In the genomic region with DNA sequence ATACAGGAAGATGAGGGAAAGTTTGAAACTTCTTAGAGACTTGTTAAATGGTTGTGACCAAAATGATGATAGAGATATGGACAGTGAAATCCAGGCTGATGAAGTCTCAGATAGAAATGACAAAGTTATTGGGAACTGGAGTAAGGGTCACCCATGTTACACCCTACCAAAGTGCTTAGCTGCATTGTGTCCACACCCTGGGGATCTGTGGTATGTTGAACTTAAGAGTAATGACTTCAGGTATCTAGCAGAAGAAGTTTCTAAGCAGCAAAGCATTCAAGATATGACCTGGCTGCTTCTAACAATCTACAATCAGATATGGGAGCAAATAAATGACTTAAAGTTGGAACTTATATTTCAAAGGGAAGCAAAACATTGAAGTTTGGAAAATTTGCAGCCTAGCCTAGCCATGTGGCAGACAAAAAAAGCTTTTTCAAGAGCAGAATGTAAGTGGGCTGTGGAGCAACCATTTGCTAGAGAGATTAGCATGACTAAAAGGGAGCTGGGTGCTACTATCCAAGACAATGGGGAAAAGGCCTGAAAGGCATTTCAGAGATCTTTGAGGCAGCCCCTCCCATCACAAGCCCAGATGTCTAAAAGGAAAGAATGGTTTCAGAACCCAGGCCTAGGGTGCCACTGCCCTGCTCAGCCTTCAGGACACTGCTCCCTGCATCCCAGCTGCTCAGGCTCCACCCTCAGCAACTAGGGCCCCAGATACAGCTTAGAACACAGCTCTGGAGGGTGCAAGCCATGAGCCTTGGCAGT, we compare ENCODE assay signal across 1 cellular context.
TF ChIP-seq lines count a peak whose summit lies in the region.

No MANE protein-coding gene starts in this region.

TF ChIP-seq in H1, 55 proteins besides CTCF, POLR2A, EP300 and RAD21:
- TF ChIP-seq SUZ12 (IDR thresholded peaks at IDR 0.05; ENCODE audit: low read length) (no peak), TEAD4 (IDR thresholded peaks at IDR 0.05; ENCODE audit: low read depth, low read length) (no peak), BCL11A (IDR thresholded peaks at IDR 0.05; ENCODE audit: low read depth in 2 of 2, low read length in 2 of 2) (no peak), GABPA (IDR thresholded peaks at IDR 0.05; ENCODE audit: borderline replicate concordance, insufficient read depth, low read length) (no peak), RXRA (IDR thresholded peaks at IDR 0.05; ENCODE audit: insufficient read depth, low read depth, low read length) (no peak), TBP (IDR thresholded peaks at IDR 0.05; ENCODE audit: low read depth, low read length) (no peak), PHF8 (conservative IDR thresholded peaks at IDR 0.05; ENCODE audit: low read depth, low read length) (no peak), NANOG (IDR thresholded peaks at IDR 0.05; ENCODE audit: insufficient read depth, low read depth, low read length, poor library complexity, severe bottlenecking) (peak; percentile 67), MAFK (IDR thresholded peaks at IDR 0.05; ENCODE audit: low read depth, low read length) (no peak), JUN (IDR thresholded peaks at IDR 0.05; ENCODE audit: low read depth, low read length) (no peak), HDAC6 (IDR thresholded peaks at IDR 0.05; ENCODE audit: low read depth, low read length) (no peak), KDM5A (IDR thresholded peaks at IDR 0.05; ENCODE audit: low read length) (no peak), SAP30 (IDR thresholded peaks at IDR 0.05; ENCODE audit: insufficient read depth, insufficient replicate concordance, low read length) (no peak), SIN3A (conservative IDR thresholded peaks at IDR 0.05 in 1 of 2, IDR thresholded peaks at IDR 0.05 in 1 of 2; ENCODE audit: low read depth in 1 of 2, low read length in 2 of 2) (no peak), KDM4A (IDR thresholded peaks at IDR 0.05; ENCODE audit: low read depth, low read length, severe bottlenecking) (no peak), SP1 (IDR thresholded peaks at IDR 0.05; ENCODE audit: low read depth, low read length) (peak; percentile 71; the same call in 1 of the 2 replicates), CTBP2 (IDR thresholded peaks at IDR 0.05; ENCODE audit: borderline replicate concordance, insufficient read depth, insufficient read length, low read length) (no peak), TAF1 (IDR thresholded peaks at IDR 0.05; ENCODE audit: low read depth, low read length) (no peak), RFX5 (IDR thresholded peaks at IDR 0.05; ENCODE audit: borderline replicate concordance, low read depth, low read length) (no peak), SIX5 (IDR thresholded peaks at IDR 0.05; ENCODE audit: low read depth, low read length) (no peak), SP2 (IDR thresholded peaks at IDR 0.05; ENCODE audit: low read length) (no peak), GTF2F1 (IDR thresholded peaks at IDR 0.05; ENCODE audit: borderline replicate concordance, low read depth, low read length) (no peak), CHD1 (IDR thresholded peaks at IDR 0.05; ENCODE audit: low read depth, low read length) (no peak), SRF (IDR thresholded peaks at IDR 0.05; ENCODE audit: low read depth, low read length) (no peak), TCF12 (IDR thresholded peaks at IDR 0.05; ENCODE audit: low read depth, low read length) (0 out of 2 replicates have a peak, but pooled peaks have one; percentile 12), ASH2L (IDR thresholded peaks at IDR 0.05; ENCODE audit: low read length) (no peak), BACH1 (IDR thresholded peaks at IDR 0.05; ENCODE audit: low read length) (no peak), EGR1 (IDR thresholded peaks at IDR 0.05; ENCODE audit: borderline replicate concordance, low read depth, low read length) (no peak), SP4 (IDR thresholded peaks at IDR 0.05; ENCODE audit: low read length) (no peak), JUND (IDR thresholded peaks at IDR 0.05; ENCODE audit: low read length) (no peak)
- TF ChIP-seq, protein P1, sequence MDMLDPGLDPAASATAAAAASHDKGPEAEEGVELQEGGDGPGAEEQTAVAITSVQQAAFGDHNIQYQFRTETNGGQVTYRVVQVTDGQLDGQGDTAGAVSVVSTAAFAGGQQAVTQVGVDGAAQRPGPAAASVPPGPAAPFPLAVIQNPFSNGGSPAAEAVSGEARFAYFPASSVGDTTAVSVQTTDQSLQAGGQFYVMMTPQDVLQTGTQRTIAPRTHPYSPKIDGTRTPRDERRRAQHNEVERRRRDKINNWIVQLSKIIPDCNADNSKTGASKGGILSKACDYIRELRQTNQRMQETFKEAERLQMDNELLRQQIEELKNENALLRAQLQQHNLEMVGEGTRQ (IDR thresholded peaks at IDR 0.05; ENCODE audit: low read length), result 0 out of 2 replicates have a peak, but pooled peaks have one; percentile 3
- TF ChIP-seq, protein P2, sequence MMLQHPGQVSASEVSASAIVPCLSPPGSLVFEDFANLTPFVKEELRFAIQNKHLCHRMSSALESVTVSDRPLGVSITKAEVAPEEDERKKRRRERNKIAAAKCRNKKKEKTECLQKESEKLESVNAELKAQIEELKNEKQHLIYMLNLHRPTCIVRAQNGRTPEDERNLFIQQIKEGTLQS (IDR thresholded peaks at IDR 0.05; ENCODE audit: insufficient read depth, low read depth, low read length), result no peak
- TF ChIP-seq, protein P3, sequence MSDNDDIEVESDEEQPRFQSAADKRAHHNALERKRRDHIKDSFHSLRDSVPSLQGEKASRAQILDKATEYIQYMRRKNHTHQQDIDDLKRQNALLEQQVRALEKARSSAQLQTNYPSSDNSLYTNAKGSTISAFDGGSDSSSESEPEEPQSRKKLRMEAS (IDR thresholded peaks at IDR 0.05), result peak; percentile 42; the same call in 1 of the 2 replicates
- TF ChIP-seq, protein P4, sequence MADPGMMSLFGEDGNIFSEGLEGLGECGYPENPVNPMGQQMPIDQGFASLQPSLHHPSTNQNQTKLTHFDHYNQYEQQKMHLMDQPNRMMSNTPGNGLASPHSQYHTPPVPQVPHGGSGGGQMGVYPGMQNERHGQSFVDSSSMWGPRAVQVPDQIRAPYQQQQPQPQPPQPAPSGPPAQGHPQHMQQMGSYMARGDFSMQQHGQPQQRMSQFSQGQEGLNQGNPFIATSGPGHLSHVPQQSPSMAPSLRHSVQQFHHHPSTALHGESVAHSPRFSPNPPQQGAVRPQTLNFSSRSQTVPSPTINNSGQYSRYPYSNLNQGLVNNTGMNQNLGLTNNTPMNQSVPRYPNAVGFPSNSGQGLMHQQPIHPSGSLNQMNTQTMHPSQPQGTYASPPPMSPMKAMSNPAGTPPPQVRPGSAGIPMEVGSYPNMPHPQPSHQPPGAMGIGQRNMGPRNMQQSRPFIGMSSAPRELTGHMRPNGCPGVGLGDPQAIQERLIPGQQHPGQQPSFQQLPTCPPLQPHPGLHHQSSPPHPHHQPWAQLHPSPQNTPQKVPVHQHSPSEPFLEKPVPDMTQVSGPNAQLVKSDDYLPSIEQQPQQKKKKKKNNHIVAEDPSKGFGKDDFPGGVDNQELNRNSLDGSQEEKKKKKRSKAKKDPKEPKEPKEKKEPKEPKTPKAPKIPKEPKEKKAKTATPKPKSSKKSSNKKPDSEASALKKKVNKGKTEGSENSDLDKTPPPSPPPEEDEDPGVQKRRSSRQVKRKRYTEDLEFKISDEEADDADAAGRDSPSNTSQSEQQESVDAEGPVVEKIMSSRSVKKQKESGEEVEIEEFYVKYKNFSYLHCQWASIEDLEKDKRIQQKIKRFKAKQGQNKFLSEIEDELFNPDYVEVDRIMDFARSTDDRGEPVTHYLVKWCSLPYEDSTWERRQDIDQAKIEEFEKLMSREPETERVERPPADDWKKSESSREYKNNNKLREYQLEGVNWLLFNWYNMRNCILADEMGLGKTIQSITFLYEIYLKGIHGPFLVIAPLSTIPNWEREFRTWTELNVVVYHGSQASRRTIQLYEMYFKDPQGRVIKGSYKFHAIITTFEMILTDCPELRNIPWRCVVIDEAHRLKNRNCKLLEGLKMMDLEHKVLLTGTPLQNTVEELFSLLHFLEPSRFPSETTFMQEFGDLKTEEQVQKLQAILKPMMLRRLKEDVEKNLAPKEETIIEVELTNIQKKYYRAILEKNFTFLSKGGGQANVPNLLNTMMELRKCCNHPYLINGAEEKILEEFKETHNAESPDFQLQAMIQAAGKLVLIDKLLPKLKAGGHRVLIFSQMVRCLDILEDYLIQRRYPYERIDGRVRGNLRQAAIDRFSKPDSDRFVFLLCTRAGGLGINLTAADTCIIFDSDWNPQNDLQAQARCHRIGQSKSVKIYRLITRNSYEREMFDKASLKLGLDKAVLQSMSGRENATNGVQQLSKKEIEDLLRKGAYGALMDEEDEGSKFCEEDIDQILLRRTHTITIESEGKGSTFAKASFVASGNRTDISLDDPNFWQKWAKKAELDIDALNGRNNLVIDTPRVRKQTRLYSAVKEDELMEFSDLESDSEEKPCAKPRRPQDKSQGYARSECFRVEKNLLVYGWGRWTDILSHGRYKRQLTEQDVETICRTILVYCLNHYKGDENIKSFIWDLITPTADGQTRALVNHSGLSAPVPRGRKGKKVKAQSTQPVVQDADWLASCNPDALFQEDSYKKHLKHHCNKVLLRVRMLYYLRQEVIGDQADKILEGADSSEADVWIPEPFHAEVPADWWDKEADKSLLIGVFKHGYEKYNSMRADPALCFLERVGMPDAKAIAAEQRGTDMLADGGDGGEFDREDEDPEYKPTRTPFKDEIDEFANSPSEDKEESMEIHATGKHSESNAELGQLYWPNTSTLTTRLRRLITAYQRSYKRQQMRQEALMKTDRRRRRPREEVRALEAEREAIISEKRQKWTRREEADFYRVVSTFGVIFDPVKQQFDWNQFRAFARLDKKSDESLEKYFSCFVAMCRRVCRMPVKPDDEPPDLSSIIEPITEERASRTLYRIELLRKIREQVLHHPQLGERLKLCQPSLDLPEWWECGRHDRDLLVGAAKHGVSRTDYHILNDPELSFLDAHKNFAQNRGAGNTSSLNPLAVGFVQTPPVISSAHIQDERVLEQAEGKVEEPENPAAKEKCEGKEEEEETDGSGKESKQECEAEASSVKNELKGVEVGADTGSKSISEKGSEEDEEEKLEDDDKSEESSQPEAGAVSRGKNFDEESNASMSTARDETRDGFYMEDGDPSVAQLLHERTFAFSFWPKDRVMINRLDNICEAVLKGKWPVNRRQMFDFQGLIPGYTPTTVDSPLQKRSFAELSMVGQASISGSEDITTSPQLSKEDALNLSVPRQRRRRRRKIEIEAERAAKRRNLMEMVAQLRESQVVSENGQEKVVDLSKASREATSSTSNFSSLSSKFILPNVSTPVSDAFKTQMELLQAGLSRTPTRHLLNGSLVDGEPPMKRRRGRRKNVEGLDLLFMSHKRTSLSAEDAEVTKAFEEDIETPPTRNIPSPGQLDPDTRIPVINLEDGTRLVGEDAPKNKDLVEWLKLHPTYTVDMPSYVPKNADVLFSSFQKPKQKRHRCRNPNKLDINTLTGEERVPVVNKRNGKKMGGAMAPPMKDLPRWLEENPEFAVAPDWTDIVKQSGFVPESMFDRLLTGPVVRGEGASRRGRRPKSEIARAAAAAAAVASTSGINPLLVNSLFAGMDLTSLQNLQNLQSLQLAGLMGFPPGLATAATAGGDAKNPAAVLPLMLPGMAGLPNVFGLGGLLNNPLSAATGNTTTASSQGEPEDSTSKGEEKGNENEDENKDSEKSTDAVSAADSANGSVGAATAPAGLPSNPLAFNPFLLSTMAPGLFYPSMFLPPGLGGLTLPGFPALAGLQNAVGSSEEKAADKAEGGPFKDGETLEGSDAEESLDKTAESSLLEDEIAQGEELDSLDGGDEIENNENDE (IDR thresholded peaks at IDR 0.05; ENCODE audit: insufficient replicate concordance, low read length), result no peak
- TF ChIP-seq, protein P5, sequence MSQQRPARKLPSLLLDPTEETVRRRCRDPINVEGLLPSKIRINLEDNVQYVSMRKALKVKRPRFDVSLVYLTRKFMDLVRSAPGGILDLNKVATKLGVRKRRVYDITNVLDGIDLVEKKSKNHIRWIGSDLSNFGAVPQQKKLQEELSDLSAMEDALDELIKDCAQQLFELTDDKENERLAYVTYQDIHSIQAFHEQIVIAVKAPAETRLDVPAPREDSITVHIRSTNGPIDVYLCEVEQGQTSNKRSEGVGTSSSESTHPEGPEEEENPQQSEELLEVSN (IDR thresholded peaks at IDR 0.05), result peak; percentile 22; the same call in 1 of the 2 replicates
